In genomic region chr7:18241543-18242231, GRCh38 we compare ENCODE assay signal across 17 cellular contexts.
DNase-seq lines count a peak whose midpoint lies in the region; ATAC-seq and TF ChIP-seq lines count a peak whose summit lies in the region.
"Had no signal": no experiment of that assay in that cellular context is flagged by ENCODE, and none has a peak within 500 bp of the region (broad histone marks: within the 10 kb centered on the region; RNA-seq: fewer than 3 reads in every experiment).

No MANE protein-coding gene starts in this region.

- DNase-seq in HT1080 (ENCODE audit: low read depth) (peak; percentile 15), iPS-NIHi11 (ENCODE audit: low spot score) (peak; percentile 31), NCI-H146 treated with DMSO at 0.1 percent for 48 hours (lab: John Stamatoyannopoulos, UW; ENCODE audit: unreplicated experiment) (no peak), Calu3 (no peak), SIG-M5 (lab: John Stamatoyannopoulos, UW) (no peak)
- no peak for DNase-seq in stimulated activated naive CD4-positive, alpha-beta T cell treated with Interleukin-2 at 50 U/mL for 16 hours (lab: John Stamatoyannopoulos, UW)
- DNase-seq: activated B cell treated with CpG ODN at 0.5 μM for 24 hours; activated T-cell treated with anti-CD3 and anti-CD28 coated beads, Interleukin-2, amount 50 U/mL, for 1 hour; amniotic stem cell; MM.1S; NCI-H2171; stimulated activated CD4-positive, alpha-beta T cell treated with anti-CD3 and anti-CD28 coated beads, Interleukin-12 subunit alpha, Interleukin-12 subunit beta, amount 100 ng/mL, for 4 hours; SW 1271; thyroid gland had no signal

- CTCF ChIA-PET in Calu3 (lab: Charles Lee), result no interaction called here

- intact Hi-C loops in Calu3 (cut with micrococcal nuclease; ENCODE audit: unreplicated experiment), result no loop called here

- TF ChIP-seq CTCF in Calu3 (IDR thresholded peaks at IDR 0.05; ENCODE audit: unreplicated experiment), result no peak

- no TSS peak for BruUV-seq in Calu3 (replicated peaks; lab: Mats Ljungman, UMichigan)

- H3K9me3 Mint-ChIP-seq in Calu3 (ENCODE audit: low read depth, unreplicated experiment), result peaks cover 14% of the 10 kb centered on the region

- H3K27me3 Mint-ChIP-seq in Calu3 (ENCODE audit: unreplicated experiment), result no peaks in the 10 kb centered on the region
- H3K27me3 Mint-ChIP-seq: dendritic cell treated with granulocyte-macrophage colony-stimulating factor and Interleukin-4, amounts not matched to agents 40 ng/mL and 50 ng/mL, for 4 days had no signal

- no peaks in the 10 kb centered on the region for H3K4me1 Mint-ChIP-seq in Calu3 (ENCODE audit: low read depth, unreplicated experiment)
- H3K4me1 Mint-ChIP-seq: activated B cell treated with CpG ODN at 0.5 μM for 24 hours had no signal

- no peaks in the 10 kb centered on the region for H3K36me3 Mint-ChIP-seq in Calu3 (ENCODE audit: insufficient read depth, unreplicated experiment)

- ATAC-seq in GM19025 (IDR thresholded peaks at IDR 0.05; ENCODE audit: low read depth, unreplicated experiment) (peak; percentile 49), HG02610 (IDR thresholded peaks at IDR 0.05; ENCODE audit: unreplicated experiment) (peak; percentile 77)

- H3K4me3 Mint-ChIP-seq in Calu3 (ENCODE audit: low read depth, unreplicated experiment), result no peak overlapping the region
- H3K4me3 Mint-ChIP-seq: activated B cell treated with CpG ODN at 0.5 μM for 24 hours; dendritic cell treated with granulocyte-macrophage colony-stimulating factor and Interleukin-4, amounts not matched to agents 40 ng/mL and 50 ng/mL, for 4 days had no signal

- no peak overlapping the region for H3K27ac Mint-ChIP-seq in Calu3 (ENCODE audit: unreplicated experiment)
- H3K27ac Mint-ChIP-seq: activated B cell treated with CpG ODN at 0.5 μM for 24 hours; dendritic cell treated with granulocyte-macrophage colony-stimulating factor and Interleukin-4, amounts not matched to agents 40 ng/mL and 50 ng/mL, for 4 days had no signal

Comparison
In these comparisons a context has a peak if more than half of its experiments do, and no peak if none do; other contexts are left out.
1. DNase-seq: peak in HT1080 (single experiment) and iPS-NIHi11 (single experiment); none in stimulated activated naive CD4-positive, alpha-beta T cell treated with Interleukin-2 at 50 U/mL for 16 hours (single experiment), NCI-H146 treated with DMSO at 0.1 percent for 48 hours (single experiment), Calu3 (single experiment) and SIG-M5 (single experiment).